8 cellular contexts compared by ENCODE assay signal in the genomic region with DNA sequence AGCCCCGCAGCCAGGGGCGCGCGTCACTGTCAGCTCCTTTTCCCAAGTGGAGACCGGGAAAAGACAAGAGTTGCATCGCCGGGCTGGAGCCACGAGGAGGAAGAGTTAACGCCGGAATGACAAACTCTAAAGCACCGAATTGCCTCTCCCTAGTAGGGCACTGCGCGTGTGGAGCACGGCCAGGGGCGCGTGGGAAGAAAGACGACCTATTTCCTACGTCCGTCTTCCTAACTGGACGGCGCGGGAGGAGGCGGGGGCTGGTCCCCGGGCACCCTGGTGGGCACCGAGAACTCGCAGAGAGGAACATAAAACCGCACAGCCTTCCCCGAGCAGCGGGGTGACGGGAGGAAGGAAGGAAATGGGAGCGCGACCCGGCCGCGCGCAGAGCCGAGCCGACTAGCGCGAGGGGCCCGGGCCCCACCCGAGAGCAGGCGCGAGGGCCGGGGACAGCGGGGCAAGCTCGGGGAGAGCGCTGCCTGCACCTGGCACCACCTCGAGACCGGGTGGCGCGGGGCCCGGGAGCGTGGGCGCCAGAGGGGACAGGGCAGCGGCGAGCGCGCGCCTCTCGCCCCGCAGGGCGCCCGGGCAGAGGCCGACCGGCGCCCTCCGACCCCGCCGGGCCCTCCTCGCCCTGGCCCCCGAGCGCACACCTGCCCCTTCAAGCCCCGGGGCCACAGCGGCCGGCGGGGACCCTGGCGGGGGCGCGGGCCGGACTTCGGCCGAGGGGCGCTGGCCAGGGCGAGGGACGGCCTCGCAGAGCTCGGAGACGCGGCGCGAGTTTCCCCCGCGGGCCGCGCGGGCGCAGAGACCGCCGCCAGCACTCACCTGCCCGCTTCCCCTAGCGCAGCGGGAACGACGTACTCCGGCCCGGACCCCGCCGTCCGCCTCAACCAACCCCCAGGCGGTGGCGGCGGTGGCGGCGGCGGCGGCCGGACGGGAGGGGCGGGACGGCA. TPM values are rescaled to one million over a fixed set of nuclear protein-coding genes. Genes with fewer than 3 reads are reported as not detected.
DNase-seq lines count a peak whose midpoint lies in the region; ATAC-seq and TF ChIP-seq lines count a peak whose summit lies in the region.

No MANE protein-coding gene starts in this region.

- no peak for TF ChIP-seq EP300 in neural cell (conservative IDR thresholded peaks at IDR 0.05; ENCODE audit: poor library complexity, severe bottlenecking)

- TF ChIP-seq RAD21 in neural cell (conservative IDR thresholded peaks at IDR 0.05): peak; percentile 40

- H3K27ac ChIP-seq in foreskin keratinocyte (peak overlapping the region; percentile 57), neural cell (ENCODE audit: low read length) (no peak overlapping the region), temporal lobe (ENCODE audit: low read depth, low read length) (peak overlapping the region; percentile 5)

- TF ChIP-seq POLR2A in GM15510 (IDR thresholded peaks at IDR 0.05; ENCODE audit: borderline replicate concordance, extremely low read depth, insufficient read length): peak; percentile 56

- peak overlapping the region; percentile 63 for H3K4me2 ChIP-seq in neural cell (ENCODE audit: low read length)

- TF ChIP-seq CTCF in foreskin keratinocyte (conservative IDR thresholded peaks at IDR 0.05): peak; percentile 34
- TF ChIP-seq CTCF in neural cell (IDR thresholded peaks at IDR 0.05; ENCODE audit: poor library complexity, severe bottlenecking): peak; percentile 35

- no peak overlapping the region for H2AFZ ChIP-seq in neural cell (ENCODE audit: low read depth, low read length)

- peaks cover 78% of the 10 kb centered on the region for H3K79me2 ChIP-seq in neural cell (replicated peaks; ENCODE audit: insufficient read depth, low read length)

- ATAC-seq in HG03039 (IDR thresholded peaks at IDR 0.05; ENCODE audit: unreplicated experiment): peak; percentile 2
- no peak for ATAC-seq in foreskin keratinocyte

- DNase-seq in A172 (ENCODE audit: low spot score) (peak; percentile 8), OCI-M1 (lab: John Stamatoyannopoulos, UW) (peak; percentile 43), foreskin keratinocyte (peak in 1 of 2 donors; percentile 39)
- DNase-seq in activated gamma-delta T cell treated with anti-CD3 and anti-CD28 coated beads, Interleukin-2, amount 50 U/mL, for 16 hours (ENCODE audit: low read depth): peak; percentile 14

- no peaks in the 10 kb centered on the region for H3K9me3 ChIP-seq in neural cell (ENCODE audit: low read length)

- H3K27me3 ChIP-seq in foreskin keratinocyte (no peaks in the 10 kb centered on the region), neural cell (ENCODE audit: insufficient read depth, low read depth, low read length) (no peaks in the 10 kb centered on the region)

- H3K36me3 ChIP-seq in neural cell (ENCODE audit: insufficient read depth, low read length): no peaks in the 10 kb centered on the region

- peaks cover 23% of the 10 kb centered on the region for H3K4me1 ChIP-seq in foreskin keratinocyte

- H4K20me1 ChIP-seq in neural cell (ENCODE audit: insufficient read depth): no peaks in the 10 kb centered on the region

- peak overlapping the region; percentile 59 for H3K9ac ChIP-seq in neural cell (ENCODE audit: low read length)

- H3K9me2 ChIP-seq in neural cell (ENCODE audit: insufficient read depth, low read length): no peaks in the 10 kb centered on the region

- H3K4me3 ChIP-seq in neural cell (ENCODE audit: low read length): peak overlapping the region; percentile 87

- H3F3A ChIP-seq in neural cell (ENCODE audit: insufficient read depth, low read length, poor library complexity, severe bottlenecking): no peaks in the 10 kb centered on the region

TF ChIP-seq in neural cell, 6 proteins besides CTCF, POLR2A, EP300 and RAD21:
- TF ChIP-seq MXI1 (conservative IDR thresholded peaks at IDR 0.05; ENCODE audit: poor library complexity, severe bottlenecking): peak; percentile 91
- peak; percentile 46 for TF ChIP-seq SMC3 (conservative IDR thresholded peaks at IDR 0.05; ENCODE audit: poor library complexity)
- no peak for TF ChIP-seq EZH2 (IDR thresholded peaks at IDR 0.05; ENCODE audit: borderline replicate concordance, insufficient read depth, low read length, poor library complexity, severe bottlenecking)
- no peak for TF ChIP-seq TAF1 (IDR thresholded peaks at IDR 0.05; ENCODE audit: low read depth)
TF ChIP-seq in neural cell: peak in this region for 2.

RNA-seq across cellular contexts. Expression of a gene that starts 0.5 kb away (rescaled TPM):
- 35.2 and 39.0 TPM in 2 replicates for total RNA-seq in A172 (2014; rRNA removed; shearing (Covaris generic))
- total RNA-seq in foreskin keratinocyte (54.1 and 58.8 TPM in 2 replicates), temporal lobe (50.9 TPM)
- polyA plus RNA-seq in foreskin keratinocyte (24.3 and 30.3 TPM in 2 replicates), neural cell (44.0 and 49.6 TPM in 2 replicates)
- 171 and 176 TPM in 2 replicates for polyA minus RNA-seq in neural cell

RNA-seq across cellular contexts. Expression of a gene that starts 1.0 kb away (rescaled TPM):
- 5.0 and 7.5 TPM in 2 replicates for total RNA-seq in A172 (2014; rRNA removed; shearing (Covaris generic))
- 41.3 and 47.5 TPM in 2 replicates for total RNA-seq in foreskin keratinocyte
- polyA plus RNA-seq in foreskin keratinocyte: 24.8 and 27.6 TPM in 2 replicates
- 11.2 and 20.1 TPM in 2 replicates for polyA plus RNA-seq in neural cell
- polyA minus RNA-seq in neural cell: 21.2 and 36.7 TPM in 2 replicates
- total RNA-seq in temporal lobe: 15.7 TPM
